ENCODE assay signal across 2 cellular contexts in genomic region chr11:96082936-96083335, GRCh38.
TF ChIP-seq lines count a peak whose summit lies in the region.

No MANE protein-coding gene starts in this region.

TF ChIP-seq in GM23338, 12 proteins besides CTCF, POLR2A, EP300 and RAD21:
- no peak for TF ChIP-seq EZH2 (IDR thresholded peaks at IDR 0.05; ENCODE audit: low read depth, unreplicated experiment)
- no peak for TF ChIP-seq CREB1 (CRISPR knock-in tag; IDR thresholded peaks at IDR 0.05; ENCODE audit: low read depth)
- TF ChIP-seq JUNB (IDR thresholded peaks at IDR 0.05; ENCODE audit: unreplicated experiment), result no peak
TF ChIP-seq in GM23338: peak in this region for 0.

TF ChIP-seq in H1, 55 proteins besides CTCF, POLR2A, EP300 and RAD21:
- TF ChIP-seq CTBP2 (IDR thresholded peaks at IDR 0.05; ENCODE audit: borderline replicate concordance, insufficient read depth, insufficient read length, low read length), result no peak
- TF ChIP-seq TEAD4 (IDR thresholded peaks at IDR 0.05; ENCODE audit: low read depth, low read length), result peak; percentile 81; the same call in 1 of the 2 replicates
